13 cellular contexts compared by ENCODE assay signal in the genomic region with DNA sequence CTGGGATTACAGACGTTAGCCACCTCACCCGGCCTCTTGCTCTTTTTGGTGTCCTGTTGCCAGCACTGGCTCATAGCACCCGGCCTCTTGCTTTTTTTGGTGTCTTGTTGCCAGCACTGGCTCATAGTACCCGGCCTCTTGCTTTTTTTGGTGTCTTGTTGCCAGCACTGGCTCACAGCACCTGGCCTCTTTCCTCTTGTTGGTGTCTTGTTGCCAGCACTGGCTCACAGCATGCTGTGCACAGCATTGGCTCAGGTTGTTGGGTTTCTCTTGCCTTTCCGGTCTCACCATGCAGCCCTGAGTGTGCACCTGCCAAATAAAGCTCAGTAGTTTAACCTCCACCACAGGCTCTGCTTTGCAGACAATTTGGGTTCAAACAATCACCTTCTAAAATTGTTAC.
DNase-seq lines count a peak whose midpoint lies in the region; ATAC-seq and TF ChIP-seq lines count a peak whose summit lies in the region.
"Had no signal": no experiment of that assay in that cellular context is flagged by ENCODE, and none has a peak within 500 bp of the region (broad histone marks: within the 10 kb centered on the region; RNA-seq: fewer than 3 reads in every experiment).

No MANE protein-coding gene starts in this region.

- H3K27me3 ChIP-seq in gastrocnemius medialis: no peaks in the 10 kb centered on the region

- TF ChIP-seq CTCF in gastrocnemius medialis (IDR thresholded peaks at IDR 0.05 in 4 of 5, conservative IDR thresholded peaks at IDR 0.05 in 1 of 5): no peak

- H3K9me3 ChIP-seq in gastrocnemius medialis: no peaks in the 10 kb centered on the region

- H3K36me3 ChIP-seq in gastrocnemius medialis: no peaks in the 10 kb centered on the region

- DNase-seq in NCI-H1092 treated with DMSO at 0.1 percent for 48 hours (lab: John Stamatoyannopoulos, UW) (peak; percentile 86), NCI-H345 treated with DMSO at 0.1 percent for 48 hours (lab: John Stamatoyannopoulos, UW; ENCODE audit: unreplicated experiment) (peak; percentile 46), ecto neural progenitor cell (ENCODE audit: low spot score) (peak; percentile 26), gastrocnemius medialis (peak; percentile 65 to 87), NCI-H1694 treated with DMSO at 0.1 percent for 48 hours (lab: John Stamatoyannopoulos, UW) (no peak)
- no peak for DNase-seq in stimulated activated naive CD4-positive, alpha-beta T cell (lab: John Stamatoyannopoulos, UW)
- DNase-seq: activated CD4-positive, alpha-beta T cell treated with anti-CD3 and anti-CD28 coated beads, Interleukin-2, amount 50 U/mL, for 48 hours; EL; HFFc6; hippocampal formation; NCI-H2171 treated with DMSO at 0.1 percent for 48 hours had no signal

- H3K27ac ChIP-seq in gastrocnemius medialis: peak overlapping the region; percentile 65 to 78 (median 70)

- ATAC-seq in gastrocnemius medialis (peak; percentile 75 to 82), GM19397 (IDR thresholded peaks at IDR 0.05; ENCODE audit: unreplicated experiment) (no peak), GM21619 (IDR thresholded peaks at IDR 0.05; ENCODE audit: unreplicated experiment) (no peak)

- intact Hi-C loops in gastrocnemius medialis (cut with DNase I; ENCODE audit: low total_unique reads): no loop called here

- H3K4me3 ChIP-seq in gastrocnemius medialis: no peak overlapping the region

- peaks cover 9 to 10% of the 10 kb centered on the region in 2 donors for H3K4me1 ChIP-seq in gastrocnemius medialis

- in situ Hi-C loops in gastrocnemius medialis (cut with MboI; ENCODE audit: low sequenced_read_pairs in 4 of 4): no loop called here

- TF ChIP-seq POLR2A in gastrocnemius medialis (IDR thresholded peaks at IDR 0.05): no peak

Comparison
In these comparisons a context has a peak if more than half of its experiments do, and no peak if none do; other contexts are left out.
1. DNase-seq: peak in NCI-H1092 treated with DMSO at 0.1 percent for 48 hours (single experiment), NCI-H345 treated with DMSO at 0.1 percent for 48 hours (single experiment), ecto neural progenitor cell (single experiment) and gastrocnemius medialis (2 of 2); none in stimulated activated naive CD4-positive, alpha-beta T cell (0 of 6) and NCI-H1694 treated with DMSO at 0.1 percent for 48 hours (single experiment).
2. ATAC-seq: peak in gastrocnemius medialis (2 of 2); none in GM19397 (single experiment) and GM21619 (single experiment).